In genomic region chr1:34840426-34840825, GRCh38 we compare ENCODE assay signal across 1 cellular context.
TF ChIP-seq lines count a peak whose summit lies in the region.

No MANE protein-coding gene starts in this region.

TF ChIP-seq in H1, 55 proteins besides CTCF, POLR2A, EP300 and RAD21:
- TF ChIP-seq CHD2 (IDR thresholded peaks at IDR 0.05; ENCODE audit: low read length) (no peak), POU5F1 (IDR thresholded peaks at IDR 0.05; ENCODE audit: low read depth, low read length) (no peak), CBX8 (IDR thresholded peaks at IDR 0.05; ENCODE audit: borderline replicate concordance, low read depth, low read length) (no peak), PHF8 (conservative IDR thresholded peaks at IDR 0.05; ENCODE audit: low read depth, low read length) (no peak), YY1 (IDR thresholded peaks at IDR 0.05; ENCODE audit: low read depth, low read length) (no peak), CHD1 (IDR thresholded peaks at IDR 0.05; ENCODE audit: low read depth, low read length) (no peak), CBX5 (IDR thresholded peaks at IDR 0.05; ENCODE audit: low read depth, low read length) (no peak), EGR1 (IDR thresholded peaks at IDR 0.05; ENCODE audit: borderline replicate concordance, low read depth, low read length) (no peak), RFX5 (IDR thresholded peaks at IDR 0.05; ENCODE audit: borderline replicate concordance, low read depth, low read length) (no peak), RXRA (IDR thresholded peaks at IDR 0.05; ENCODE audit: insufficient read depth, low read depth, low read length) (no peak), KDM5A (IDR thresholded peaks at IDR 0.05; ENCODE audit: low read length) (no peak)
